In the genomic region with DNA sequence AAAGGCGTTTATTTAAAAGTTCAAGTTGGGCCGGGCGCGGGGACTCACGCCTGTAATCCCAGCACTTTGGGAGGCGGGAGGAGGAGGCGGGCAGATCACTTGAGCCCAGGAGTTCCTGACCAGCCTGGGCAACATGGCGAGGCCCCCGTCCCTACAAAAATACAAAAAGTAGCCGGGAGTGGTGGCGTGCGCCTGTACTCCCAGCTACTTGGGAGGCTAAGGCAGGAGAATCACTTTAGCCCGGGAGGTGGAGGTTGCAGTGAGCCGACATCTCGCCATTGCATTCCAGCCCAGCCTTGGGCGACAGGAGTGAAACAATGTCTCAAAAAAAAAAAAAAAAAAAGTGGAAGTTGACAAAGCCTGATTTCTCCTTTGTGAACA, we compare ENCODE assay signal across 8 cellular contexts. TPM values are rescaled to one million over a fixed set of nuclear protein-coding genes. Genes with fewer than 3 reads are reported as not detected.
DNase-seq lines count a peak whose midpoint lies in the region; TF ChIP-seq lines count a peak whose summit lies in the region.

No MANE protein-coding gene starts in this region.

- intact Hi-C loops in esophagus squamous epithelium (cut with DNase I): no loop called here

- DNase-seq in NCI-H146 (lab: John Stamatoyannopoulos, UW): peak; percentile 40
- no peak for DNase-seq in NCI-H146 treated with DMSO at 0.1 percent for 48 hours (lab: John Stamatoyannopoulos, UW; ENCODE audit: unreplicated experiment)
- no peak for DNase-seq in RWPE1 (ENCODE audit: low spot score)
- DNase-seq in esophagus squamous epithelium (lab: John Stamatoyannopoulos, UW): no peak
- no peak for DNase-seq in DMS153 treated with DMSO at 0.1 percent for 48 hours (lab: John Stamatoyannopoulos, UW; ENCODE audit: unreplicated experiment)
- no peak for DNase-seq in NCI-H2227 treated with DMSO at 0.1 percent for 48 hours (lab: John Stamatoyannopoulos, UW)
- no peak for DNase-seq in SHP77 treated with DMSO at 0.1 percent for 48 hours (lab: John Stamatoyannopoulos, UW)

- TF ChIP-seq POLR2A in esophagus squamous epithelium (IDR thresholded peaks at IDR 0.05): no peak

- H3K4me1 ChIP-seq in esophagus squamous epithelium: peaks cover 4 to 28% (median 8%) of the 10 kb centered on the region in 3 donors
- H3K4me1 ChIP-seq in parathyroid adenoma: no peaks in the 10 kb centered on the region

- H3K9me3 ChIP-seq in esophagus squamous epithelium (no peaks in the 10 kb centered on the region), parathyroid adenoma (ENCODE audit: control insufficient read depth, low read length) (no peaks in the 10 kb centered on the region)

- H3K4me2 ChIP-seq in parathyroid adenoma (ENCODE audit: low read length): peak overlapping the region; percentile 80

- H3K79me2 ChIP-seq in parathyroid adenoma: peaks cover 6% of the 10 kb centered on the region

- TF ChIP-seq CTCF in RWPE1 (conservative IDR thresholded peaks at IDR 0.05; ENCODE audit: low read depth): no peak
- no peak for TF ChIP-seq CTCF in esophagus squamous epithelium (IDR thresholded peaks at IDR 0.05)
- TF ChIP-seq CTCF in parathyroid adenoma (IDR thresholded peaks at IDR 0.05): no peak

- H3K4me3 ChIP-seq in esophagus squamous epithelium (peak overlapping the region; percentile 66 to 96 (median 79)), parathyroid adenoma (ENCODE audit: low read depth, low read length) (peak overlapping the region; percentile 64)

- POLR2A ChIA-PET in RWPE1 (lab: Yijun Ruan, JAX; ENCODE audit: low non-redundant PET): no interaction called here

- H3K27me3 ChIP-seq in esophagus squamous epithelium (no peaks in the 10 kb centered on the region), parathyroid adenoma (ENCODE audit: control insufficient read depth, insufficient read depth, low read length) (no peaks in the 10 kb centered on the region)

- H2AFZ ChIP-seq in parathyroid adenoma: peak overlapping the region; percentile 87

- WGBS in esophagus squamous epithelium, 2 donors: 28 to 53% methylated on average over 7 to 11 of the region's 16 CpGs

- no peak overlapping the region for H3K9ac ChIP-seq in parathyroid adenoma

- H3K27ac ChIP-seq in RWPE1 (peak overlapping the region; percentile 80), esophagus squamous epithelium (peak overlapping the region; percentile 85 to 90 (median 88)), parathyroid adenoma (no peak overlapping the region)

- CTCF ChIA-PET in RWPE1 (lab: Yijun Ruan, JAX): interaction anchor here (1.2 kb wide), 1 partner anchor 14 kb away, joined by 8 read pairs; no protein-coding TSS in a partner anchor

- H3K36me3 ChIP-seq in esophagus squamous epithelium: peaks cover 0 to 32% (median 0%) of the 10 kb centered on the region in 3 donors
- no peaks in the 10 kb centered on the region for H3K36me3 ChIP-seq in parathyroid adenoma (ENCODE audit: control insufficient read depth, insufficient read depth, low read length)

RNA-seq across cellular contexts. Expression of gene PTPMT1, which starts 0.8 kb away (rescaled TPM):
- total RNA-seq in esophagus squamous epithelium: 10 to 100 TPM; 67.7 to 92.3 (median 78.7) TPM

RNA-seq across cellular contexts. Expression of gene KBTBD4, which starts 12.6 kb away (rescaled TPM):
- total RNA-seq in esophagus squamous epithelium: 10 to 100 TPM; 12.4 to 22.7 (median 16.0) TPM

RNA-seq across cellular contexts. Expression of gene NDUFS3, which starts 12.7 kb away (rescaled TPM):
- 10 to 100 TPM; 65.5 to 89.9 (median 83.6) TPM for total RNA-seq in esophagus squamous epithelium

RNA-seq across cellular contexts. Expression of gene CELF1, which starts 13.2 kb away (rescaled TPM):
- 10 to 100 TPM; 50.4 to 88.9 (median 64.1) TPM for total RNA-seq in esophagus squamous epithelium

RNA-seq across cellular contexts. Expression of gene FAM180B, which starts 20.3 kb away (rescaled TPM):
- not detected for total RNA-seq in esophagus squamous epithelium
